ENCODE assay signal across 21 cellular contexts in the genomic region with DNA sequence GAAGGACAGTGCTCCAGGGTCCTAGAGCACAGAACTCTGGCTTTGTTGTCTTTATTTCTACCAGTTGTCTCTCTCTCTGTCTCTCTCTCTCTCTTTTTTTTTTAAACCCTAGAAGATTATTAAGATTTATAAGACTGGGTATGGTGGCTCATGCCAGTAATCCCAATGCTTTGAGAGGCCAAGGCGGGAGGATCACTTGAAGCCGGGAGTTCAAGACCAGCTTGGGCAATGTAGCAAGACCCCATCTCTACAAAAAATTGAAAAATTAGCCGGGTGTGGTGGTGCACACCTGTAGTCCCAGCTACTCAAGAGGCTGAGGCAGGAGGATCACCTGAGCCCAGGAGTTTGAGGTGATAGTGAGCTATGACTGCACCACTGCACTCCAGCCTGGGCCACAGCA.
A peak's percentile ranks its signal among the peaks of the same experiment; 100 is the strongest.
DNase-seq lines count a peak whose midpoint lies in the region; ATAC-seq and TF ChIP-seq lines count a peak whose summit lies in the region.
"Had no signal": no experiment of that assay in that cellular context is flagged by ENCODE, and none has a peak within 500 bp of the region (broad histone marks: within the 10 kb centered on the region; RNA-seq: fewer than 3 reads in every experiment).

No MANE protein-coding gene starts in this region.

- H4K91ac ChIP-seq in mesenchymal stem cell (ENCODE audit: low read length): no peak overlapping the region

- DNase-seq in Caco-2 (no peak), WTC11 (ENCODE audit: low spot score) (no peak), mesenchymal stem cell (no peak), dorsolateral prefrontal cortex (no peak)
- DNase-seq: 8988T; ACHN; AML-193; BE2C; Calu3; CD4-positive, alpha-beta T cell; CD8-positive, alpha-beta memory T cell; DMS53; DMS79 treated with DMSO at 0.1 percent for 48 hours; GF-D8; GOT3 had no signal

- no peak overlapping the region for H2BK120ac ChIP-seq in mesenchymal stem cell (ENCODE audit: low read depth, low read length)

- no peak overlapping the region for H3K4me2 ChIP-seq in mesenchymal stem cell (ENCODE audit: low read length, poor library complexity, severe bottlenecking)
- H3K4me2 ChIP-seq: A549 had no signal

- no peak overlapping the region for H3K14ac ChIP-seq in mesenchymal stem cell (ENCODE audit: low read length in 2 of 2)

- no peak overlapping the region for H2AFZ ChIP-seq in mesenchymal stem cell (ENCODE audit: low read depth, low read length)

- no peak overlapping the region for H3K23ac ChIP-seq in mesenchymal stem cell (ENCODE audit: low read length in 2 of 2)

- H3K27me3 ChIP-seq in Caco-2 (replicated peaks; ENCODE audit: control insufficient read depth, insufficient read depth, low read length) (no peaks in the 10 kb centered on the region), mesenchymal stem cell (ENCODE audit: control insufficient read depth in 1 of 2, insufficient read depth in 1 of 2, low read length in 2 of 2) (no peaks in the 10 kb centered on the region), dorsolateral prefrontal cortex (no peaks in the 10 kb centered on the region)
- H3K27me3 ChIP-seq: BE2C; BLaER1 treated with 17β-estradiol and CSF1 and Interleukin-3, amounts not matched to agents 10 nM and 100 nM had no signal

- H3K79me1 ChIP-seq in mesenchymal stem cell (replicated peaks; ENCODE audit: low read length, poor library complexity, severe bottlenecking): peaks cover 36% of the 10 kb centered on the region

- H3K27me3 Mint-ChIP-seq in Caco-2 (ENCODE audit: insufficient read depth, unreplicated experiment) (no peaks in the 10 kb centered on the region), WTC11 (ENCODE audit: low read depth) (no peaks in the 10 kb centered on the region)
- H3K27me3 Mint-ChIP-seq in stimulated activated memory B cell treated with anti-CD40 and anti-IgM and Interleukin-4, amounts not matched to agents 10 μg/mL and 1 μg/mL and 100 μg/mL, for 72 hours: no peaks in the 10 kb centered on the region
- H3K27me3 Mint-ChIP-seq: CD4-positive, alpha-beta T cell; CD8-positive, alpha-beta memory T cell had no signal

- no peak overlapping the region for H3K18ac ChIP-seq in mesenchymal stem cell (ENCODE audit: low read depth in 1 of 2, low read length in 2 of 2)

- H3K4me3 Mint-ChIP-seq in Caco-2 (ENCODE audit: unreplicated experiment) (no peak overlapping the region), WTC11 (no peak overlapping the region)
- H3K4me3 Mint-ChIP-seq in stimulated activated memory B cell treated with anti-CD40 and anti-IgM and Interleukin-4, amounts not matched to agents 10 μg/mL and 1 μg/mL and 100 μg/mL, for 72 hours: no peak overlapping the region
- H3K4me3 Mint-ChIP-seq: CD14-positive monocyte; CD4-positive, alpha-beta T cell; CD8-positive, alpha-beta memory T cell had no signal

- POLR2A ChIA-PET in Caco-2 (lab: Charles Lee): no interaction called here
- POLR2A ChIA-PET in WTC11 (lab: Charles Lee): no interaction called here

- WGBS in mesenchymal stem cell: 79% methylated on average over 2 of the region's 3 CpGs

- H2BK12ac ChIP-seq in mesenchymal stem cell (ENCODE audit: low read length in 2 of 2): no peak overlapping the region

- TF ChIP-seq CTCF in Caco-2 (IDR thresholded peaks at IDR 0.05; ENCODE audit: insufficient read depth in 1 of 2, low read depth in 1 of 2, low read length in 1 of 2, severe bottlenecking in 1 of 2, unreplicated experiment in 1 of 2) (no peak), WTC11 (IDR thresholded peaks at IDR 0.05) (no peak), dorsolateral prefrontal cortex (IDR thresholded peaks at IDR 0.05 in 54 of 56, conservative IDR thresholded peaks at IDR 0.05 in 2 of 56; ENCODE audit: low read depth in 1 of 56, partially characterized antibody in 56 of 56) (no peak)

- H3K27ac Mint-ChIP-seq in Caco-2 (ENCODE audit: unreplicated experiment) (peak overlapping the region; percentile 23), WTC11 (no peak overlapping the region)
- no peak overlapping the region for H3K27ac Mint-ChIP-seq in stimulated activated memory B cell treated with anti-CD40 and anti-IgM and Interleukin-4, amounts not matched to agents 10 μg/mL and 1 μg/mL and 100 μg/mL, for 72 hours
- H3K27ac Mint-ChIP-seq: CD4-positive, alpha-beta T cell had no signal

- ATAC-seq in WTC11: no peak
- ATAC-seq in GM18873 (IDR thresholded peaks at IDR 0.05; ENCODE audit: low FRiP score, unreplicated experiment): no peak
- ATAC-seq in stimulated activated memory B cell treated with anti-CD40 and anti-IgM and Interleukin-4, amounts not matched to agents 10 μg/mL and 1 μg/mL and 100 μg/mL, for 72 hours: no peak

- H3K9ac ChIP-seq in mesenchymal stem cell (ENCODE audit: low read length): no peak overlapping the region
- H3K9ac ChIP-seq: BLaER1 treated with 17β-estradiol and CSF1 and Interleukin-3, amounts not matched to agents 10 nM and 100 nM had no signal

- BruUV-seq in Caco-2 (replicated peaks; lab: Mats Ljungman, UMichigan): no TSS peak

- H3K36me3 Mint-ChIP-seq in Caco-2 (ENCODE audit: insufficient read depth, unreplicated experiment) (no peaks in the 10 kb centered on the region), WTC11 (no peaks in the 10 kb centered on the region)
- peaks cover 6% of the 10 kb centered on the region for H3K36me3 Mint-ChIP-seq in stimulated activated memory B cell treated with anti-CD40 and anti-IgM and Interleukin-4, amounts not matched to agents 10 μg/mL and 1 μg/mL and 100 μg/mL, for 72 hours
- H3K36me3 Mint-ChIP-seq: CD14-positive monocyte had no signal

- no peak overlapping the region for H4K8ac ChIP-seq in mesenchymal stem cell (ENCODE audit: low read length)

- H2AK5ac ChIP-seq in mesenchymal stem cell (ENCODE audit: low read length, severe bottlenecking): peak overlapping the region; percentile 30

- H3K4me1 Mint-ChIP-seq in Caco-2 (ENCODE audit: low read depth, unreplicated experiment): peaks cover 12% of the 10 kb centered on the region
- H3K4me1 Mint-ChIP-seq in WTC11: peaks cover 50% of the 10 kb centered on the region
- peaks cover 58% of the 10 kb centered on the region for H3K4me1 Mint-ChIP-seq in stimulated activated memory B cell treated with anti-CD40 and anti-IgM and Interleukin-4, amounts not matched to agents 10 μg/mL and 1 μg/mL and 100 μg/mL, for 72 hours

- no peaks in the 10 kb centered on the region for H3K36me3 ChIP-seq in Caco-2 (ENCODE audit: control insufficient read depth, insufficient read depth, low read length)
- H3K36me3 ChIP-seq in mesenchymal stem cell (ENCODE audit: control insufficient read depth in 1 of 2, insufficient read depth in 2 of 2, low read depth in 1 of 2, low read length in 2 of 2): no peaks in the 10 kb centered on the region
- H3K36me3 ChIP-seq: BE2C; BLaER1 treated with 17β-estradiol and CSF1 and Interleukin-3, amounts not matched to agents 10 nM and 100 nM; HAP-1 had no signal

- H2BK5ac ChIP-seq in mesenchymal stem cell (ENCODE audit: low read depth, low read length, poor library complexity, severe bottlenecking): no peak overlapping the region

- CTCF ChIA-PET in Caco-2 (lab: Charles Lee): interaction anchor here (1.1 kb wide), 1 partner anchor 97 kb away, joined by 3 read pairs; no protein-coding TSS in a partner anchor
- CTCF ChIA-PET in WTC11 (lab: Charles Lee): interaction anchor here (1.2 to 4.5 kb wide), 2 partner anchors 92 to 96 kb away, joined by 3 to 44 read pairs; no protein-coding TSS in a partner anchor

- intact Hi-C loops in Caco-2 (cut with micrococcal nuclease; ENCODE audit: unreplicated experiment): loop anchor here (5.0 kb wide), 1 partner anchor 172 kb away; no protein-coding TSS in a partner anchor
- intact Hi-C loops in dorsolateral prefrontal cortex (cut with DNase I): loop anchor here (1.0 to 5.0 kb wide), 3 partner anchors 62 to 93 kb away; no protein-coding TSS in a partner anchor

- H3K27ac ChIP-seq in mesenchymal stem cell (ENCODE audit: low read length, poor library complexity, severe bottlenecking): no peak overlapping the region
- no peak overlapping the region for H3K27ac ChIP-seq in dorsolateral prefrontal cortex
- H3K27ac ChIP-seq: A549; BLaER1 treated with 17β-estradiol and CSF1 and Interleukin-3, amounts not matched to agents 10 nM and 100 nM had no signal

- no peaks in the 10 kb centered on the region; the same call in 1 of the 2 replicates for H3K9me3 ChIP-seq in Caco-2
- peaks cover 3% of the 10 kb centered on the region for H3K9me3 ChIP-seq in mesenchymal stem cell (ENCODE audit: control insufficient read depth, low read length)
- H3K9me3 ChIP-seq: BE2C had no signal

- no peak overlapping the region for H3K4ac ChIP-seq in mesenchymal stem cell (ENCODE audit: low read depth in 1 of 2, low read length in 2 of 2)

- H2BK15ac ChIP-seq in mesenchymal stem cell (ENCODE audit: low read depth, poor library complexity, severe bottlenecking): no peak overlapping the region

- H3K4me3 ChIP-seq in Caco-2 (ENCODE audit: low read depth, low read length): no peak overlapping the region
- no peak overlapping the region for H3K4me3 ChIP-seq in mesenchymal stem cell (ENCODE audit: insufficient read depth in 1 of 2, low read depth in 1 of 2, low read length in 2 of 2)
- H3K4me3 ChIP-seq in dorsolateral prefrontal cortex: no peak overlapping the region
- H3K4me3 ChIP-seq: A549; BLaER1 treated with 17β-estradiol and CSF1 and Interleukin-3, amounts not matched to agents 10 nM and 100 nM; HAP-1 had no signal

- H3K9me3 Mint-ChIP-seq in Caco-2 (ENCODE audit: unreplicated experiment): peaks cover 10% of the 10 kb centered on the region
- peaks cover 3% of the 10 kb centered on the region; the same call in 1 of the 2 replicates for H3K9me3 Mint-ChIP-seq in WTC11
- no peaks in the 10 kb centered on the region for H3K9me3 Mint-ChIP-seq in stimulated activated memory B cell treated with anti-CD40 and anti-IgM and Interleukin-4, amounts not matched to agents 10 μg/mL and 1 μg/mL and 100 μg/mL, for 72 hours
- H3K9me3 Mint-ChIP-seq: CD4-positive, alpha-beta T cell had no signal

- H3K4me1 ChIP-seq in Caco-2: peaks cover 11% of the 10 kb centered on the region
- peaks cover 20% of the 10 kb centered on the region for H3K4me1 ChIP-seq in mesenchymal stem cell (ENCODE audit: control insufficient read depth, insufficient read depth, low read depth, low read length)
- H3K4me1 ChIP-seq: HAP-1 had no signal

TF ChIP-seq in WTC11, 78 proteins besides CTCF, POLR2A, EP300 and RAD21 (continues in another document):
- TF ChIP-seq JUN (CRISPR knock-in tag; IDR thresholded peaks at IDR 0.05) (no peak), FOXK1 (CRISPR knock-in tag; IDR thresholded peaks at IDR 0.05) (no peak)
